Comparison of ENCODE assay signal across 16 cellular contexts in the genomic region with DNA sequence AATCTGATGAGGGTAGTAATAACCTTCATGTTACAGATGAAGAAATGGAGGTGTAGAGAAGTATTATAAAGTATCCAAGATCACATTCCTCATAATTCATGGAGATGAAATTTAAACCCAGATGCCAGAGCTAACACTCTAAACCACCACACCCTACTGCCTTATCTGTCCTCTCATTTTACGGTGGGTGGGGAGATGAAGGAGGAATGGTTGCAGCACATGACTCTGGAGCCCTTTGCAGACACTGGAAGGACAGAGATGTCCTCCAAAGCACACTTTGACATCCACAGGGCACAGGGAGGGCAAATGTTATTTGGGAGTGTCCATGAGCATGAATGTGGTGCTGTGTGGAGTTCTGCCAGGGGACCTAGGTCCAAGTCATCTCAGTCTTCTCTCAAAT. TPM values are rescaled to one million over a fixed set of nuclear protein-coding genes. Genes with fewer than 3 reads are reported as not detected.
"Had no signal": no experiment of that assay in that cellular context is flagged by ENCODE, and none has a peak within 500 bp of the region (broad histone marks: within the 10 kb centered on the region; RNA-seq: fewer than 3 reads in every experiment).

No MANE protein-coding gene starts in this region.

- H3K36me3 Mint-ChIP-seq: natural killer cell treated with Interleukin-12 subunit alpha and Interleukin-12 subunit beta and Interleukin-15 and Interleukin-18, amount 100 ng/mL, for 72 hours; type B pancreatic cell had no signal

- DNase-seq: esophagus squamous epithelium; glutamatergic neuron; left ventricle myocardium superior; mesenchymal stem cell; stimulated activated CD4-positive, alpha-beta T cell treated with anti-CD3 and anti-CD28 coated beads, Interleukin-12 subunit alpha, Interleukin-12 subunit beta, amount 100 ng/mL, for 4 hours; stimulated activated naive CD4-positive, alpha-beta T cell treated with Interleukin-2 at 50 U/mL for 16 hours had no signal

- H3K36me3 ChIP-seq: esophagus squamous epithelium, gastroesophageal sphincter had no signal

- H3K4me3 ChIP-seq: esophagus squamous epithelium, gastroesophageal sphincter, lung, skin epidermis had no signal

- H3K4me3 Mint-ChIP-seq: central memory CD8-positive, alpha-beta T cell; dendritic cell treated with granulocyte-macrophage colony-stimulating factor and Interleukin-4, amounts not matched to agents 40 ng/mL and 50 ng/mL, for 4 days; natural killer cell treated with Interleukin-12 subunit alpha and Interleukin-12 subunit beta and Interleukin-15 and Interleukin-18, amount 100 ng/mL, for 72 hours; type B pancreatic cell had no signal

- H3K4me1 ChIP-seq: esophagus squamous epithelium, gastroesophageal sphincter had no signal

- ATAC-seq: gastroesophageal sphincter; left ventricle myocardium superior; natural killer cell treated with Interleukin-12 subunit alpha and Interleukin-12 subunit beta and Interleukin-15 and Interleukin-18, amount 100 ng/mL, for 72 hours; sciatic nerve had no signal

- H3K9me3 Mint-ChIP-seq: central memory CD8-positive, alpha-beta T cell; dendritic cell treated with granulocyte-macrophage colony-stimulating factor and Interleukin-4, amounts not matched to agents 40 ng/mL and 50 ng/mL, for 4 days; natural killer cell treated with Interleukin-12 subunit alpha and Interleukin-12 subunit beta and Interleukin-15 and Interleukin-18, amount 100 ng/mL, for 72 hours had no signal

- H3K27me3 ChIP-seq: esophagus squamous epithelium, gastroesophageal sphincter had no signal

- H3K9me3 ChIP-seq: esophagus squamous epithelium, gastroesophageal sphincter had no signal

- H3K27ac Mint-ChIP-seq: dendritic cell treated with granulocyte-macrophage colony-stimulating factor and Interleukin-4, amounts not matched to agents 40 ng/mL and 50 ng/mL, for 4 days; natural killer cell treated with Interleukin-12 subunit alpha and Interleukin-12 subunit beta and Interleukin-15 and Interleukin-18, amount 100 ng/mL, for 72 hours; type B pancreatic cell had no signal

- H3K27ac ChIP-seq: esophagus squamous epithelium, gastroesophageal sphincter had no signal

- FAIRE-seq: keratinocyte, urothelium cell line had no signal

- H3K4me1 Mint-ChIP-seq: central memory CD8-positive, alpha-beta T cell had no signal

RNA-seq across cellular contexts. Expression of a gene that starts 1.1 kb away (rescaled TPM):
- polyA plus RNA-seq: keratinocyte had no signal
